Comparison of ENCODE assay signal across 8 cellular contexts in the genomic region with DNA sequence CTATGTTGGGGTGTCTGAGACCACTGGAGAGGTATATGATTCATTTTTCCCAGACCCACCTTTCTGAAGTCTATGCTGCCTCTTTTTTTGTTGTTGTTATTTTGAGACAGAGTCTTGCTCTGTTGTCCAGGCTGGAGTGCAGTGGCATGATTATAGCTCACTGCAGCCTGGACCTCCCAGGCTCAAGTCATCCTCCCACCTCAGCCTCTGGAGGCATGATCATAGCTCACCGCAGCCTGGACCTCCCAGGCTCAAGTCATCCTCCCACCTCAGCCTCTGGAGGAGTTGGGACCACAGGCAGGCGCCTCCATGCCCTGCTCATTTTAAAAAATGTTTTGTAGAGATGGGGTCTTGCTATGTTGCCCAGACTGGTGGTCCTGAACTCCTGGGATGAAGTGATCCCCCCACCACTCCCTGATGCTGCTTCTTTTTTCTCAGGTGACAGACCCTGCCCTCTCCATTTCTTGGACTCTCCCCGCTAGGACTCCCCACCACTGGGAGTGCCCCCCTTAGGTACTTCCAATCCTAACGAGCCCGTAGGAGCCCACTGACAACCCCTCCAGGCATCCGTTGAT. TPM values are rescaled to one million over a fixed set of nuclear protein-coding genes. Genes with fewer than 3 reads are reported as not detected.
DNase-seq lines count a peak whose midpoint lies in the region; ATAC-seq and TF ChIP-seq lines count a peak whose summit lies in the region.

No MANE protein-coding gene starts in this region.

- H3K27ac ChIP-seq in VCaP = peak overlapping the region; percentile 73; the same call in 1 of the 2 replicates

- ATAC-seq in HG03469 (IDR thresholded peaks at IDR 0.05; ENCODE audit: unreplicated experiment) (no peak), GM19467 (IDR thresholded peaks at IDR 0.05; ENCODE audit: unreplicated experiment) (no peak)

- TF ChIP-seq POLR2A in erythroblast (IDR thresholded peaks at IDR 0.05; ENCODE audit: low read length) = no peak

- TF ChIP-seq CTCF in VCaP (conservative IDR thresholded peaks at IDR 0.05) (no peak), fibroblast of villous mesenchyme (IDR thresholded peaks at IDR 0.05; ENCODE audit: insufficient read depth, low read depth, low read length) (no peak)

- H3K4me3 ChIP-seq in GM08714 (ENCODE audit: low read length) (peak overlapping the region; percentile 75; the same call in 1 of the 2 replicates), fibroblast of villous mesenchyme (ENCODE audit: low read depth, low read length) (peak overlapping the region; percentile 94), skeletal muscle cell (ENCODE audit: low read depth, low read length) (peak overlapping the region; percentile 94)

- no peak for DNase-seq in fibroblast of villous mesenchyme (ENCODE audit: low read depth)
- DNase-seq in skeletal muscle cell (ENCODE audit: low read depth) = no peak
- no peak for DNase-seq in NCI-H1048 (lab: John Stamatoyannopoulos, UW)
- no peak for DNase-seq in erythroblast (lab: John Stamatoyannopoulos, UW)

RNA-seq across cellular contexts. Expression of gene ARHGEF18, which starts 45.3 kb away (rescaled TPM):
- 30.9 and 35.0 TPM in 2 replicates for total RNA-seq in fibroblast of villous mesenchyme
